Comparison of ENCODE assay signal across 14 cellular contexts in genomic region chr2:61950133-61950560, GRCh38. TPM values are rescaled to one million over a fixed set of nuclear protein-coding genes. Genes with fewer than 3 reads are reported as not detected.
DNase-seq lines count a peak whose midpoint lies in the region; ATAC-seq and TF ChIP-seq lines count a peak whose summit lies in the region.
"Had no signal": no experiment of that assay in that cellular context is flagged by ENCODE, and none has a peak within 500 bp of the region (broad histone marks: within the 10 kb centered on the region; RNA-seq: fewer than 3 reads in every experiment).

No MANE protein-coding gene starts in this region.

- CTCF ChIA-PET in HEK293 (lab: Yijun Ruan, JAX) = interaction anchor here (0.7 kb wide), 1 partner anchor 828 kb away, joined by 3 read pairs; no protein-coding TSS in a partner anchor

- H3K9me3 ChIP-seq in HEK293 (ENCODE audit: control insufficient read depth, insufficient read depth, low read depth, low read length) = no peaks in the 10 kb centered on the region
- no peaks in the 10 kb centered on the region for H3K9me3 ChIP-seq in body of pancreas
- H3K9me3 ChIP-seq in testis = no peaks in the 10 kb centered on the region

- intact Hi-C loops in body of pancreas (cut with DNase I) = no loop called here
- intact Hi-C loops in testis (cut with DNase I; ENCODE audit: low total_unique reads) = no loop called here

- no peak for TF ChIP-seq CTCF in HEK293 (tag by site-specific recombination; IDR thresholded peaks at IDR 0.05)
- no peak for TF ChIP-seq CTCF in body of pancreas (IDR thresholded peaks at IDR 0.05)
- TF ChIP-seq CTCF in testis (IDR thresholded peaks at IDR 0.05) = no peak

- DNase-seq in body of pancreas (no peak), left kidney (ENCODE audit: low read depth, low spot score) (peak; percentile 79), testis (no peak), cerebellum (ENCODE audit: low spot score) (no peak)
- DNase-seq: activated CD4-positive, alpha-beta T cell treated with anti-CD3 and anti-CD28 coated beads for 48 hours; COR-L47; foreskin melanocyte; left colon; RPMI8226; stimulated activated CD4-positive, alpha-beta T cell treated with anti-CD3 and anti-CD28 coated beads, Interleukin-2, amount 100 ng/mL, for 24 hours had no signal

- H3K4me1 ChIP-seq in HEK293 (ENCODE audit: control insufficient read depth, insufficient read depth, low read length) (peaks cover 14% of the 10 kb centered on the region), body of pancreas (peaks cover 20% of the 10 kb centered on the region), testis (peaks cover 25% of the 10 kb centered on the region)

- ATAC-seq in body of pancreas (peak; percentile 24), GM18861 (IDR thresholded peaks at IDR 0.05; ENCODE audit: unreplicated experiment) (no peak), HG02970 (IDR thresholded peaks at IDR 0.05; ENCODE audit: low FRiP score, unreplicated experiment) (no peak), GM21737 (IDR thresholded peaks at IDR 0.05; ENCODE audit: unreplicated experiment) (no peak)
- ATAC-seq: left colon had no signal

- 44 to 62% methylated on average over 2 of the region's 2 CpGs for WGBS in body of pancreas, 2 donors
- WGBS in testis, 2 donors = 49 to 77% methylated on average over 2 of the region's 2 CpGs

- H3K27ac ChIP-seq in HEK293 (ENCODE audit: extremely low read depth, low read depth, low read length) (no peak overlapping the region), body of pancreas (peak overlapping the region in 3 of 4 donors; percentile 38 to 56 (median 44)), testis (peak overlapping the region; percentile 73 to 81)

- POLR2A ChIA-PET in HEK293 (lab: Yijun Ruan, JAX) = no interaction called here

- H3K36me3 ChIP-seq in HEK293 (ENCODE audit: control insufficient read depth in 2 of 2, insufficient read depth in 1 of 2, low read length in 2 of 2) = no peaks in the 10 kb centered on the region
- no peaks in the 10 kb centered on the region for H3K36me3 ChIP-seq in body of pancreas (replicated peaks in 1 of 2; ENCODE audit: insufficient read depth in 1 of 2, low read depth in 2 of 2)
- H3K36me3 ChIP-seq in testis (ENCODE audit: low read depth, missing control alignments) = no peaks in the 10 kb centered on the region

- H3K27me3 ChIP-seq in body of pancreas = no peaks in the 10 kb centered on the region
- no peaks in the 10 kb centered on the region for H3K27me3 ChIP-seq in testis

- TF ChIP-seq POLR2A in body of pancreas (IDR thresholded peaks at IDR 0.05) (no peak), testis (IDR thresholded peaks at IDR 0.05) (no peak)

- H3K4me3 ChIP-seq in HEK293 (ENCODE audit: low read depth, low read length) (no peak overlapping the region), body of pancreas (no peak overlapping the region), testis (no peak overlapping the region)

TF ChIP-seq in HEK293, 187 proteins besides CTCF, POLR2A, EP300 and RAD21:
- TF ChIP-seq SP7 (tag by site-specific recombination; IDR thresholded peaks at IDR 0.05) (peak; percentile 90), OSR2 (tag by site-specific recombination; IDR thresholded peaks at IDR 0.05) (peak; percentile 42; the same call in 1 of the 2 replicates), GFI1B (tag by site-specific recombination; IDR thresholded peaks at IDR 0.05) (0 out of 2 replicates have a peak, but pooled peaks have one; percentile 19), ZNF654 (tag by site-specific recombination; IDR thresholded peaks at IDR 0.05; ENCODE audit: low read depth) (no peak), ZNF664 (tag by site-specific recombination; IDR thresholded peaks at IDR 0.05) (no peak), ZNF335 (tag by site-specific recombination; conservative IDR thresholded peaks at IDR 0.05) (0 out of 2 replicates have a peak, but pooled peaks have one; percentile 31)
TF ChIP-seq in HEK293: peak in this region for 4.

RNA-seq across cellular contexts. Expression of gene COMMD1, which starts 44.7 kb away (rescaled TPM):
- total RNA-seq in body of pancreas = 10 to 100 TPM; 19.1 to 37.9 TPM
- total RNA-seq in testis = 10 to 100 TPM; 61.7 to 87.9 TPM
- polyA plus RNA-seq in testis (ENCODE audit: insufficient read depth, low read depth, low replicate concordance) = 85.2 TPM
- 40.3 TPM for total RNA-seq in cerebellum
